23 cellular contexts compared by ENCODE assay signal in the genomic region with DNA sequence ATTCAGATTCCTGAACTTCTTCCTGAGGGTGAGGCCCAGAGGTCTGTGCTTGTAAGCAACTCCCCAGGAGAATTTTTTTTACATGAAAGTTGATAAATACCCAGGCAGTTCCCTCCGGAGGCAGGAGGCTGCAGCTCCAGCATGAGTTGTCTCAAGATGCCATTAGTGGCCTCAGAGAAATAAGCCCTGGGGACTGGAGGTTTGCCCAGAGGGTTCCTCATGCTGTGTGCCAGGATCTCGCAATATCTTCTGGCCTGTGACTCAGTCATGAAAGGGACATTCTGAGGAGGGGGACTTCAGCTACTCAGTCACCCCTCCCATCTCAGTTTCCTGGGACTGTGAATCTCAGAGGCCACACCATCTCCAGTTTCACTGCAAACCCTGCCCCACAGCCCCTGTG. TPM values are rescaled to one million over a fixed set of nuclear protein-coding genes. Genes with fewer than 3 reads are reported as not detected.
DNase-seq lines count a peak whose midpoint lies in the region; ATAC-seq and TF ChIP-seq lines count a peak whose summit lies in the region.
"Had no signal": no experiment of that assay in that cellular context is flagged by ENCODE, and none has a peak within 500 bp of the region (broad histone marks: within the 10 kb centered on the region; RNA-seq: fewer than 3 reads in every experiment).

No MANE protein-coding gene starts in this region.

- H3K9ac ChIP-seq in adipocyte (ENCODE audit: low read length): peak overlapping the region; percentile 27

- no peak for ATAC-seq in activated T-cell treated with anti-CD3 and anti-CD28 coated beads, Interleukin-2, amount 50 U/mL, for 72 hours (replicated peaks in 1 of 2)
- ATAC-seq: activated T-helper 17 cell treated with anti-CD3 and anti-CD28 coated beads, Interleukin-2, amount 50 U/mL, for 72 hours; HepG2 had no signal

- H3K4me1 Mint-ChIP-seq in activated T-cell treated with anti-CD3 and anti-CD28 coated beads, Interleukin-2, amount 50 U/mL, for 72 hours (ENCODE audit: low read depth): no peaks in the 10 kb centered on the region
- H3K4me1 Mint-ChIP-seq: activated naive CD8-positive, alpha-beta T cell treated with anti-CD3 and anti-CD28 coated beads, Interleukin-2, amount 10 ng/mL, durations not matched to agents 7 days and 5 days; activated T-helper 17 cell treated with anti-CD3 and anti-CD28 coated beads, Interleukin-2, amount 50 U/mL, for 72 hours had no signal

- DNase-seq in AG10803 (ENCODE audit: low read depth) (peak; percentile 57), HT1080 (ENCODE audit: low read depth) (peak; percentile 37), adipocyte (ENCODE audit: low read depth) (peak; percentile 62), kidney tubule cell (ENCODE audit: low spot score) (peak; percentile 28), DMS153 treated with DMSO at 0.1 percent for 48 hours (lab: John Stamatoyannopoulos, UW; ENCODE audit: unreplicated experiment) (no peak), NK-92 (lab: John Stamatoyannopoulos, UW; ENCODE audit: unreplicated experiment) (no peak)
- DNase-seq in stimulated activated CD4-positive, alpha-beta T cell treated with anti-CD3 and anti-CD28 coated beads, Interleukin-12 subunit alpha, Interleukin-12 subunit beta, amount 100 ng/mL, for 4 hours: no peak
- DNase-seq in activated T-cell treated with anti-CD3 and anti-CD28 coated beads, Interleukin-2, amount 50 U/mL, for 72 hours: no peak
- DNase-seq: activated naive CD8-positive, alpha-beta T cell treated with anti-CD3 and anti-CD28 coated beads, Interleukin-2, amount 10 ng/mL, durations not matched to agents 7 days and 5 days; dermis blood vessel endothelial cell; DND-41; foreskin melanocyte; kidney glomerular epithelial cell; MM.1S; NCI-H187; NCI-H446; NK-92 treated with Interleukin-12 subunit alpha and Interleukin-12 subunit beta, amount 100 ng/mL, for 24 hours had no signal

- H3K4me1 ChIP-seq in adipocyte (ENCODE audit: control insufficient read depth, insufficient read depth, low read length): peaks cover 25% of the 10 kb centered on the region
- H3K4me1 ChIP-seq: prostate gland had no signal

- no peak overlapping the region for H3K27ac Mint-ChIP-seq in activated T-cell treated with anti-CD3 and anti-CD28 coated beads, Interleukin-2, amount 50 U/mL, for 72 hours
- H3K27ac Mint-ChIP-seq: activated naive CD8-positive, alpha-beta T cell treated with anti-CD3 and anti-CD28 coated beads, Interleukin-2, amount 10 ng/mL, durations not matched to agents 7 days and 5 days; activated T-helper 17 cell treated with anti-CD3 and anti-CD28 coated beads, Interleukin-2, amount 50 U/mL, for 72 hours; nephron had no signal

- no peaks in the 10 kb centered on the region for H3K27me3 Mint-ChIP-seq in activated T-cell treated with anti-CD3 and anti-CD28 coated beads, Interleukin-2, amount 50 U/mL, for 72 hours (ENCODE audit: low read depth)
- H3K27me3 Mint-ChIP-seq: activated naive CD8-positive, alpha-beta T cell treated with anti-CD3 and anti-CD28 coated beads, Interleukin-2, amount 10 ng/mL, durations not matched to agents 7 days and 5 days had no signal

- peaks cover 2 to 3% of the 10 kb centered on the region in 2 donors for H3K9me3 Mint-ChIP-seq in activated T-cell treated with anti-CD3 and anti-CD28 coated beads, Interleukin-2, amount 50 U/mL, for 72 hours
- H3K9me3 Mint-ChIP-seq: nephron had no signal

- H3K9me3 ChIP-seq in adipocyte (ENCODE audit: control insufficient read depth, low read length): no peaks in the 10 kb centered on the region
- H3K9me3 ChIP-seq: prostate gland, vagina had no signal

- H3K4me3 ChIP-seq in AG10803 (ENCODE audit: low read length) (no peak overlapping the region), adipocyte (ENCODE audit: low read length) (no peak overlapping the region)
- H3K4me3 ChIP-seq: prostate gland, smooth muscle cell, vagina had no signal

- H3K36me3 Mint-ChIP-seq in activated T-cell treated with anti-CD3 and anti-CD28 coated beads, Interleukin-2, amount 50 U/mL, for 72 hours (ENCODE audit: insufficient read depth in 2 of 2): no peaks in the 10 kb centered on the region
- H3K36me3 Mint-ChIP-seq: activated naive CD8-positive, alpha-beta T cell treated with anti-CD3 and anti-CD28 coated beads, Interleukin-2, amount 10 ng/mL, durations not matched to agents 7 days and 5 days had no signal

- H3K4me3 Mint-ChIP-seq in activated T-cell treated with anti-CD3 and anti-CD28 coated beads, Interleukin-2, amount 50 U/mL, for 72 hours: no peak overlapping the region
- H3K4me3 Mint-ChIP-seq: activated naive CD8-positive, alpha-beta T cell treated with anti-CD3 and anti-CD28 coated beads, Interleukin-2, amount 10 ng/mL, durations not matched to agents 7 days and 5 days; activated T-helper 17 cell treated with anti-CD3 and anti-CD28 coated beads, Interleukin-2, amount 50 U/mL, for 72 hours; nephron had no signal

- TF ChIP-seq CTCF in AG10803 (conservative IDR thresholded peaks at IDR 0.05; ENCODE audit: low read length): no peak

- no peaks in the 10 kb centered on the region for H3K27me3 ChIP-seq in adipocyte (replicated peaks; ENCODE audit: control insufficient read depth, insufficient read depth, low read length)
- H3K27me3 ChIP-seq: vagina had no signal

- H3K36me3 ChIP-seq in adipocyte (ENCODE audit: control insufficient read depth, insufficient read depth, low read length, severe bottlenecking): no peaks in the 10 kb centered on the region
- H3K36me3 ChIP-seq: prostate gland, vagina had no signal

RNA-seq across cellular contexts. Expression of gene LYPD1, which starts 49.9 kb away (rescaled TPM):
- total RNA-seq in HT1080 (2014; rRNA removed; shearing (Covaris generic)): 45.0 and 51.6 TPM in 2 replicates
- 117 TPM in 2 replicates for polyA plus RNA-seq in HT1080 (2015; cell fraction: cytosol; rRNA removed)
- 34.8 and 39.7 TPM in 2 replicates for polyA plus RNA-seq in HT1080 (2015; cell fraction: nucleus; rRNA removed)
- not detected for total RNA-seq in activated T-cell treated with anti-CD3 and anti-CD28 coated beads, Interleukin-2, amount 50 U/mL, for 72 hours
- total RNA-seq: activated naive CD8-positive, alpha-beta T cell treated with anti-CD3 and anti-CD28 coated beads, Interleukin-2, amount 10 ng/mL, durations not matched to agents 7 days and 5 days; activated T-helper 17 cell treated with anti-CD3 and anti-CD28 coated beads, Interleukin-2, amount 50 U/mL, for 72 hours; HepG2; vagina had no signal
- polyA plus RNA-seq: HepG2 had no signal

Comparison
In these comparisons a context has a peak if more than half of its experiments do, and no peak if none do; other contexts are left out.
1. DNase-seq: peak in AG10803 (single experiment), HT1080 (single experiment), adipocyte (single experiment) and kidney tubule cell (single experiment); none in DMS153 treated with DMSO at 0.1 percent for 48 hours (single experiment), stimulated activated CD4-positive, alpha-beta T cell treated with anti-CD3 and anti-CD28 coated beads, Interleukin-12 subunit alpha, Interleukin-12 subunit beta, amount 100 ng/mL, for 4 hours (single experiment), activated T-cell treated with anti-CD3 and anti-CD28 coated beads, Interleukin-2, amount 50 U/mL, for 72 hours (0 of 2) and NK-92 (single experiment).
2. RNA of gene LYPD1, which starts 49.9 kb away (total RNA-seq): 45.0 to 51.6 TPM in HT1080; not detected in activated T-cell treated with anti-CD3 and anti-CD28 coated beads, Interleukin-2, amount 50 U/mL, for 72 hours; every median in the first group is over 10 times any median in the second.